20 cellular contexts compared by ENCODE assay signal in the genomic region with DNA sequence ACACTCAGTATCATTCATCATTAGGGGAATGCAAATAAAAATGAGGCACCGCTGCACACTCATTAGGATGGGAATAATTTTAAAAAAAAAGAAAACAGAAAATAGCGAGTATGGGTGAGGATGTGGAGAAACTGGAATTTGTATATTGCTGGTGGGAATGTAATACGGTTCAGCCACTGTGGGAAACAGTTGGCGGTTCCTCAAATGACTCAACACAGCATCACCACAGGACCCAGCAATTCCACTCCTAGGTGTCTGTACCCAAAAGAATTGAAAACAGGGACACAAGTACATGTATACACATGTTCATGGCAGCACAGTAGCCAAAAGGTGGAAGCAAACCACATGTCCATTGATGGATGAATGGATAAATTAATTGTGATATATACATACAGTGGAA. TPM values are rescaled to one million over a fixed set of nuclear protein-coding genes. Genes with fewer than 3 reads are reported as not detected.
A peak's percentile ranks its signal among the peaks of the same experiment; 100 is the strongest.
DNase-seq lines count a peak whose midpoint lies in the region; TF ChIP-seq lines count a peak whose summit lies in the region.
"Had no signal": no experiment of that assay in that cellular context is flagged by ENCODE, and none has a peak within 500 bp of the region (broad histone marks: within the 10 kb centered on the region; RNA-seq: fewer than 3 reads in every experiment).

No MANE protein-coding gene starts in this region.

- in situ Hi-C loops in brain microvascular endothelial cell (cut with HindIII; ENCODE audit: low pct_ligation_motif_present, low sequenced_read_pairs) = loop anchor here (10.0 kb wide), 1 partner anchor 274 kb away; no protein-coding TSS in a partner anchor

- H3K27me3 Mint-ChIP-seq in progenitor cell of endocrine pancreas = peaks cover 26% of the 10 kb centered on the region

- TF ChIP-seq CTCF in brain microvascular endothelial cell (IDR thresholded peaks at IDR 0.05; ENCODE audit: low read depth, low read length, missing control alignments) (no peak), progenitor cell of endocrine pancreas (IDR thresholded peaks at IDR 0.05; ENCODE audit: unreplicated experiment) (no peak), esophagus squamous epithelium (IDR thresholded peaks at IDR 0.05) (no peak), stomach (IDR thresholded peaks at IDR 0.05) (no peak)

- intact Hi-C loops in esophagus squamous epithelium (cut with DNase I) (no loop called here), stomach (cut with DNase I; ENCODE audit: low total_unique reads) (no loop called here)

- H3K27me3 ChIP-seq in brain microvascular endothelial cell (replicated peaks) = no peaks in the 10 kb centered on the region
- H3K27me3 ChIP-seq in esophagus squamous epithelium = no peaks in the 10 kb centered on the region
- H3K27me3 ChIP-seq in stomach = no peaks in the 10 kb centered on the region
- H3K27me3 ChIP-seq: body of pancreas, heart right ventricle had no signal

- H3K4me1 ChIP-seq in esophagus squamous epithelium (peaks cover 0 to 12% (median 6%) of the 10 kb centered on the region in 3 donors), stomach (peaks cover 0 to 8% (median 0%) of the 10 kb centered on the region in 4 donors)
- H3K4me1 ChIP-seq: body of pancreas had no signal

- H3K27ac Mint-ChIP-seq in progenitor cell of endocrine pancreas = no peak overlapping the region

- H3K4me3 ChIP-seq in brain microvascular endothelial cell (ENCODE audit: low read depth, low read length) (no peak overlapping the region), esophagus squamous epithelium (no peak overlapping the region), stomach (no peak overlapping the region)
- H3K4me3 ChIP-seq: body of pancreas, heart right ventricle, psoas muscle had no signal

- TF ChIP-seq POLR2A in esophagus squamous epithelium (IDR thresholded peaks at IDR 0.05) (no peak), stomach (IDR thresholded peaks at IDR 0.05) (no peak)

- H3K36me3 ChIP-seq in brain microvascular endothelial cell (replicated peaks) (no peaks in the 10 kb centered on the region), esophagus squamous epithelium (no peaks in the 10 kb centered on the region), stomach (no peaks in the 10 kb centered on the region)
- H3K36me3 ChIP-seq: heart right ventricle had no signal

- H3K27ac ChIP-seq in brain microvascular endothelial cell (no peak overlapping the region), esophagus squamous epithelium (no peak overlapping the region), stomach (no peak overlapping the region)
- H3K27ac ChIP-seq: body of pancreas, psoas muscle had no signal

- WGBS in esophagus squamous epithelium, 2 donors = 42 to 55% methylated on average over 4 of the region's 4 CpGs
- 76 to 88% (median 84%) methylated on average over 4 of the region's 4 CpGs for WGBS in stomach, 5 donors

- no peaks in the 10 kb centered on the region for H3K9me3 ChIP-seq in esophagus squamous epithelium
- no peaks in the 10 kb centered on the region for H3K9me3 ChIP-seq in stomach
- H3K9me3 ChIP-seq: body of pancreas, psoas muscle had no signal

- no peak for TF ChIP-seq EP300 in stomach (IDR thresholded peaks at IDR 0.05)

- H3K4me1 Mint-ChIP-seq in progenitor cell of endocrine pancreas (ENCODE audit: low read depth) = peaks cover 2% of the 10 kb centered on the region

- H3K4me3 Mint-ChIP-seq in progenitor cell of endocrine pancreas (ENCODE audit: low read depth) = no peak overlapping the region

- no peaks in the 10 kb centered on the region for H3K36me3 Mint-ChIP-seq in progenitor cell of endocrine pancreas (ENCODE audit: insufficient read depth)

- DNase-seq in AG20443 (ENCODE audit: low spot score) (peak; percentile 20), HT1080 (ENCODE audit: low read depth) (peak; percentile 88), brain microvascular endothelial cell (peak; percentile 79), iris pigment epithelial cell (ENCODE audit: low read depth) (peak; percentile 74), progenitor cell of endocrine pancreas (ENCODE audit: low spot score, unreplicated experiment) (no peak), HPDE6-E6E7 (ENCODE audit: extremely low spot score) (no peak), esophagus squamous epithelium (lab: John Stamatoyannopoulos, UW) (no peak), stomach (no peak)
- DNase-seq: activated CD8-positive, alpha-beta memory T cell treated with anti-CD3 and anti-CD28 coated beads for 24 hours; activated gamma-delta T cell treated with Interleukin-2 at 50 U/mL for 16 hours; body of pancreas; C1 segment of cervical spinal cord; DND-41; effector CD8-positive, alpha-beta T cell; heart right ventricle; NCI-H1092 treated with DMSO at 0.1 percent for 48 hours; psoas muscle had no signal

- peaks cover 3% of the 10 kb centered on the region for H3K9me3 Mint-ChIP-seq in progenitor cell of endocrine pancreas (ENCODE audit: low read depth)

RNA-seq across cellular contexts. Expression of gene RFTN1, which starts 35.2 kb away (rescaled TPM):
- total RNA-seq in HT1080 (2014; rRNA removed; shearing (Covaris generic)) = 38.4 and 43.8 TPM in 2 replicates
- polyA plus RNA-seq in HT1080 (2015; cell fraction: cytosol; rRNA removed) = 49.7 and 53.8 TPM in 2 replicates
- 51.3 and 55.0 TPM in 2 replicates for polyA plus RNA-seq in HT1080 (2015; cell fraction: nucleus; rRNA removed)
- total RNA-seq in progenitor cell of endocrine pancreas (0.73 and 0.96 TPM in 2 replicates), esophagus squamous epithelium (10 to 100 TPM in 2 of 4 donors, 1 to 10 TPM in 2; 5.0 to 22.7 (median 12.4) TPM), stomach (100 to 1,000 TPM in 1 of 5 donors, 10 to 100 TPM in 3, 1 to 10 TPM in 1; 4.6 to 103 (median 35.1) TPM)
- 10 to 100 TPM in 2 of 3 donors, 1 to 10 TPM in 1; 7.1 to 18.6 (median 17.7) TPM for polyA plus RNA-seq in stomach
- total RNA-seq: HepG2 had no signal
- polyA plus RNA-seq: HepG2 had no signal

RNA-seq across cellular contexts. Expression of gene DAZL, which starts 56.5 kb away (rescaled TPM):
- 0.07 TPM in 1 of 2 replicates, not detected in the other for total RNA-seq in HT1080 (2014; rRNA removed; shearing (Covaris generic))
- not detected in 2 replicates for polyA plus RNA-seq in HT1080 (2015; cell fraction: cytosol; rRNA removed)
- polyA plus RNA-seq in HT1080 (2015; cell fraction: nucleus; rRNA removed) = not detected in 2 replicates
- total RNA-seq in progenitor cell of endocrine pancreas (not detected in 2 replicates), esophagus squamous epithelium (not detected), stomach (under 1 TPM in 1 of 5 donors, not detected in 4; 0.18 TPM)
- polyA plus RNA-seq in stomach = under 1 TPM in 2 of 3 donors, not detected in 1; 0.31 to 0.62 TPM
- total RNA-seq: body of pancreas, heart right ventricle, HepG2, left lobe of liver, myocyte, psoas muscle had no signal
- polyA plus RNA-seq: heart right ventricle, HepG2, psoas muscle had no signal

Comparison
In these comparisons a context has a peak if more than half of its experiments do, and no peak if none do; other contexts are left out.
1. DNase-seq: peak in AG20443 (single experiment), HT1080 (single experiment), brain microvascular endothelial cell (single experiment) and iris pigment epithelial cell (single experiment); none in progenitor cell of endocrine pancreas (single experiment), HPDE6-E6E7 (single experiment), esophagus squamous epithelium (single experiment) and stomach (single experiment).